Comparison of ENCODE assay signal across 8 cellular contexts in genomic region chr19:10416083-10416379, GRCh38. TPM values are rescaled to one million over a fixed set of nuclear protein-coding genes. Genes with fewer than 3 reads are reported as not detected.
A peak's percentile ranks its signal among the peaks of the same experiment; 100 is the strongest.
DNase-seq lines count a peak whose midpoint lies in the region; ATAC-seq and TF ChIP-seq lines count a peak whose summit lies in the region.

No MANE protein-coding gene starts in this region.

- no peaks in the 10 kb centered on the region for H3K36me3 Mint-ChIP-seq in activated B cell treated with CpG ODN at 0.5 μM for 24 hours (ENCODE audit: low read depth)

- peak overlapping the region; percentile 78 for H3K4me3 Mint-ChIP-seq in activated B cell treated with CpG ODN at 0.5 μM for 24 hours

- no CpG with 5 or more reads among the region's 9 CpGs for WGBS in iPS DF 6.9 (ENCODE audit: insufficient coverage, insufficient read length)
- 7 to 13% (median 12%) methylated on average over 9 of the region's 9 CpGs for WGBS in spleen, 5 donors

- H3K9me3 Mint-ChIP-seq in activated B cell treated with CpG ODN at 0.5 μM for 24 hours: no peaks in the 10 kb centered on the region

- H3K27me3 ChIP-seq in iPS DF 6.9 (ENCODE audit: control insufficient read depth, insufficient read depth, low read length) (peaks cover 12% of the 10 kb centered on the region; the same call in 1 of the 2 replicates), spleen (replicated peaks in 1 of 7) (peaks cover 9 to 51% (median 47%) of the 10 kb centered on the region in 7 donors)

- H3K9me3 ChIP-seq in iPS DF 6.9 (ENCODE audit: control insufficient read depth, insufficient read depth, low read length) (no peaks in the 10 kb centered on the region), spleen (peaks cover 0 to 7% (median 0%) of the 10 kb centered on the region in 8 donors)

- ATAC-seq in activated B cell treated with CpG ODN at 0.5 μM for 24 hours (ENCODE audit: low read depth) (no peak), HG03342 (IDR thresholded peaks at IDR 0.05; ENCODE audit: unreplicated experiment) (no peak)

- TF ChIP-seq CTCF in activated B cell treated with CpG ODN at 0.5 μM for 24 hours (IDR thresholded peaks at IDR 0.05) (no peak), spleen (IDR thresholded peaks at IDR 0.05 in 8 of 11, conservative IDR thresholded peaks at IDR 0.05 in 3 of 11) (no peak)

- no peak overlapping the region for H3K27ac ChIP-seq in iPS DF 6.9 (ENCODE audit: low read length)
- peak overlapping the region in 6 of 8 donors; percentile 29 to 80 (median 64) for H3K27ac ChIP-seq in spleen

- CTCF ChIA-PET in activated B cell treated with CpG ODN at 0.5 μM for 24 hours (lab: Charles Lee): interaction anchor here (0.6 to 7.1 kb wide), 7 partner anchors 10 to 146 kb away, joined by 3 to 84 read pairs (median 12); partner anchors contain the start of genes CDC37 and ICAM1

- POLR2A ChIA-PET in activated B cell treated with CpG ODN at 0.5 μM for 24 hours (lab: Charles Lee): interaction anchor here (1.1 to 24.9 kb wide), 5 partner anchors 3 to 187 kb away, joined by 3 to 541 read pairs (median 6); partner anchors contain the start of genes CDC37, ICAM1 and PDE4A

- H3K4me1 ChIP-seq in iPS DF 6.9 (ENCODE audit: control insufficient read depth, insufficient read depth, low read length) (peaks cover 11% of the 10 kb centered on the region), spleen (peaks cover 32 to 86% (median 70%) of the 10 kb centered on the region in 6 donors)

- no peak for TF ChIP-seq POLR2A in spleen (IDR thresholded peaks at IDR 0.05)

- DNase-seq in SIG-M5 treated with dmso at 0.1 percent for 504 hours (lab: John Stamatoyannopoulos, UW; ENCODE audit: unreplicated experiment) (peak; percentile 52), SIG-M5 (lab: John Stamatoyannopoulos, UW) (no peak), activated B cell treated with CpG ODN at 0.5 μM for 24 hours (no peak), iPS DF 6.9 (ENCODE audit: low read depth, low spot score) (no peak), spleen (no peak), NCI-H774 (lab: John Stamatoyannopoulos, UW) (no peak), DMS153 (lab: John Stamatoyannopoulos, UW) (no peak)

- no peaks in the 10 kb centered on the region for H3K36me3 ChIP-seq in iPS DF 6.9 (ENCODE audit: control insufficient read depth, insufficient read depth, low read length)
- H3K36me3 ChIP-seq in spleen: no peaks in the 10 kb centered on the region

- peaks cover 23% of the 10 kb centered on the region for H3K27me3 Mint-ChIP-seq in activated B cell treated with CpG ODN at 0.5 μM for 24 hours

- H3K4me3 ChIP-seq in iPS DF 6.9 (ENCODE audit: low read length) (peak overlapping the region; percentile 33; the same call in 1 of the 2 replicates), spleen (peak overlapping the region in 7 of 8 donors; percentile 27 to 66 (median 38))

- intact Hi-C loops in activated B cell treated with CpG ODN at 0.5 μM for 24 hours (cut with micrococcal nuclease): loop anchor here (1.0 to 5.0 kb wide), 4 partner anchors 8 to 151 kb away; partner anchors contain the start of genes CDC37, CDKN2D and KRI1
- intact Hi-C loops in spleen (cut with DNase I; ENCODE audit: low total_unique reads): no loop called here

- peaks cover 70% of the 10 kb centered on the region for H3K4me1 Mint-ChIP-seq in activated B cell treated with CpG ODN at 0.5 μM for 24 hours

- peak overlapping the region; percentile 60 for H3K27ac Mint-ChIP-seq in activated B cell treated with CpG ODN at 0.5 μM for 24 hours

RNA-seq across cellular contexts. Expression of gene PDE4A, which starts 4.3 kb away (rescaled TPM):
- 6.6 and 8.6 TPM in 2 replicates for total RNA-seq in activated B cell treated with CpG ODN at 0.5 μM for 24 hours
- 10 to 100 TPM; 12.0 to 17.3 (median 13.3) TPM for total RNA-seq in spleen
- 1 to 10 TPM; 2.1 to 4.4 (median 3.2) TPM for polyA plus RNA-seq in spleen

RNA-seq across cellular contexts. Expression of gene CDC37, which starts 12.7 kb away (rescaled TPM):
- total RNA-seq in activated B cell treated with CpG ODN at 0.5 μM for 24 hours (172 and 173 TPM in 2 replicates), spleen (100 to 1,000 TPM; 131 to 186 (median 150) TPM)
- polyA plus RNA-seq in spleen: 100 to 1,000 TPM; 142 to 387 (median 251) TPM

RNA-seq across cellular contexts. Expression of gene TYK2, which starts 35.7 kb away (rescaled TPM):
- total RNA-seq in activated B cell treated with CpG ODN at 0.5 μM for 24 hours (302 and 356 TPM in 2 replicates), spleen (100 to 1,000 TPM; 208 to 299 (median 246) TPM)
- polyA plus RNA-seq in spleen: 100 to 1,000 TPM; 159 to 422 (median 257) TPM
